ENCODE assay signal across 8 cellular contexts in genomic region chr12:70365398-70365647, GRCh38. TPM values are rescaled to one million over a fixed set of nuclear protein-coding genes. Genes with fewer than 3 reads are reported as not detected.
A peak's percentile ranks its signal among the peaks of the same experiment; 100 is the strongest.
DNase-seq lines count a peak whose midpoint lies in the region; ATAC-seq, FAIRE-seq and TF ChIP-seq lines count a peak whose summit lies in the region.

No MANE protein-coding gene starts in this region.

- H3K27me3 ChIP-seq in muscle layer of duodenum (ENCODE audit: low read depth, low read length) = peaks cover 16% of the 10 kb centered on the region

- POLR2A ChIA-PET in A549 (lab: Yijun Ruan, JAX) (no interaction called here), GM10248 (lab: Yijun Ruan, JAX) (no interaction called here)

- TF ChIP-seq EP300 in A549 (IDR thresholded peaks at IDR 0.05) = no peak

- CTCF ChIA-PET in A549 (lab: Yijun Ruan, JAX) = interaction anchor here (0.6 to 1.7 kb wide), 2 partner anchors 26 to 465 kb away, joined by 3 to 5 read pairs; no protein-coding TSS in a partner anchor
- CTCF ChIA-PET in GM10248 (lab: Yijun Ruan, JAX) = interaction anchor here (1.1 kb wide), 1 partner anchor 11 kb away, joined by 4 read pairs; no protein-coding TSS in a partner anchor

- peaks cover 12% of the 10 kb centered on the region; the same call in 2 of the 3 replicates for H3K4me1 ChIP-seq in A549
- H3K4me1 ChIP-seq in muscle layer of duodenum (ENCODE audit: control insufficient read depth in 1 of 2, insufficient read depth in 2 of 2, low read length in 2 of 2) = peaks cover 0 to 15% of the 10 kb centered on the region in 2 donors

- TF ChIP-seq CTCF in A549 (IDR thresholded peaks at IDR 0.05) (no peak), GM10248 (IDR thresholded peaks at IDR 0.05; ENCODE audit: control extremely low read depth, extremely low read depth, low read depth, missing control alignments) (no peak)

- H3K9me3 ChIP-seq in A549 (no peaks in the 10 kb centered on the region), muscle layer of duodenum (ENCODE audit: control insufficient read depth in 1 of 2, low read length in 2 of 2) (no peaks in the 10 kb centered on the region)

- H3K27ac ChIP-seq in A549 (peak overlapping the region in 1 of 2 experiments; percentile 69; a peak in 2 of 6 replicates), caudate nucleus (ENCODE audit: low read depth, low read length) (peak overlapping the region; percentile 65), muscle layer of duodenum (ENCODE audit: low read length) (no peak overlapping the region)

- no peak for DNase-seq in A549 (ENCODE audit: low read depth in 1 of 2, low spot score in 1 of 2)
- DNase-seq in HTR-8/SVneo (ENCODE audit: insufficient read length, low spot score) = no peak
- DNase-seq in caudate nucleus (lab: John Stamatoyannopoulos, UW) = peak in 2 of 61 donors; percentile 35 to 42
- DNase-seq in GM10248 (ENCODE audit: extremely low spot score) = no peak

- FAIRE-seq in A549 (lab: Jason Lieb, UNC) (no peak), HTR-8/SVneo (lab: Jason Lieb, UNC) (peak; percentile 73)

- peak overlapping the region; percentile 100 for H3K4me2 ChIP-seq in A549

- no peaks in the 10 kb centered on the region for H3K36me3 ChIP-seq in muscle layer of duodenum (ENCODE audit: control insufficient read depth in 1 of 2, insufficient read depth in 2 of 2, low read length in 2 of 2)

- ATAC-seq in A549 = no peak; a peak in 1 of 6 replicates
- no peak for ATAC-seq in HG02884 (IDR thresholded peaks at IDR 0.05; ENCODE audit: unreplicated experiment)
- ATAC-seq in HG03354 (IDR thresholded peaks at IDR 0.05; ENCODE audit: poor library complexity, severe bottlenecking, unreplicated experiment) = no peak
- no peak for ATAC-seq in GM18858 (IDR thresholded peaks at IDR 0.05; ENCODE audit: unreplicated experiment)

- peak overlapping the region; percentile 79 for H3K4me3 ChIP-seq in A549
- peak overlapping the region; percentile 52 to 86 for H3K4me3 ChIP-seq in muscle layer of duodenum (ENCODE audit: low read depth in 1 of 2, low read length in 2 of 2)

- TF ChIP-seq POLR2A in A549 (IDR thresholded peaks at IDR 0.05; ENCODE audit: low read length) = no peak

- WGBS in A549 (ENCODE audit: missing lambda C conversion rate) = 3% methylated on average over 5 of the region's 6 CpGs

- TF ChIP-seq RAD21 in A549 (conservative IDR thresholded peaks at IDR 0.05 in 1 of 2, IDR thresholded peaks at IDR 0.05 in 1 of 2) = no peak

TF ChIP-seq in A549, 52 proteins besides CTCF, POLR2A, EP300 and RAD21:
- TF ChIP-seq MAFK (IDR thresholded peaks at IDR 0.05; ENCODE audit: partially characterized antibody) (peak; percentile 64), POLR2AphosphoS2 (conservative IDR thresholded peaks at IDR 0.05; ENCODE audit: low read length) (no peak), MYC (IDR thresholded peaks at IDR 0.05; ENCODE audit: borderline replicate concordance, low read length) (no peak)

RNA-seq across cellular contexts. Expression of gene KCNMB4, which starts 0.8 kb away (rescaled TPM):
- polyA plus RNA-seq in A549 (2011; rRNA removed) (0.13 TPM in 2 replicates), A549 (2017; fragmentation: RNase III; extraction: RNeasy Plus Mini Kit Qiagen cat#74134 plus additional on column Dnase treatment) (0.04 to 0.08 TPM (median 0.08 TPM) in 3 replicates)
- 0.04 and 0.05 TPM in 2 replicates for polyA plus RNA-seq in A549 (2012; cell fraction: cytosol; rRNA removed)
- 0.02 and 0.06 TPM in 2 replicates for polyA plus RNA-seq in A549 (2012; cell fraction: nucleus; rRNA removed)
- polyA minus RNA-seq in A549 (2011; rRNA and poly(A)+ RNA removed) = 0.08 and 0.10 TPM in 2 replicates
